ENCODE assay signal across 8 cellular contexts in genomic region chr6:28816909-28817807, GRCh38.
DNase-seq lines count a peak whose midpoint lies in the region; ATAC-seq and TF ChIP-seq lines count a peak whose summit lies in the region.

No MANE protein-coding gene starts in this region.

- peaks cover 3% of the 10 kb centered on the region for H3K9me3 Mint-ChIP-seq in activated naive CD4-positive, alpha-beta T cell treated with anti-CD3 and anti-CD28 coated beads for 36 hours
- H3K9me3 Mint-ChIP-seq in activated naive CD8-positive, alpha-beta T cell treated with anti-CD3 and anti-CD28 coated beads, Interleukin-2, amount 10 ng/mL, durations not matched to agents 7 days and 5 days = peaks cover 5% of the 10 kb centered on the region

- intact Hi-C loops in activated naive CD4-positive, alpha-beta T cell treated with anti-CD3 and anti-CD28 coated beads for 36 hours (cut with micrococcal nuclease) = loop anchor here (5.0 kb wide), 1 partner anchor 80 kb away; no protein-coding TSS in a partner anchor
- intact Hi-C loops in heart left ventricle (cut with DNase I) = no loop called here

- peak overlapping the region; percentile 67 for H3K4me2 ChIP-seq in osteoblast (ENCODE audit: insufficient read depth, low read length)

- peaks cover 3% of the 10 kb centered on the region for H3K36me3 Mint-ChIP-seq in activated naive CD4-positive, alpha-beta T cell treated with anti-CD3 and anti-CD28 coated beads for 36 hours (ENCODE audit: low read depth)
- peaks cover 5% of the 10 kb centered on the region for H3K36me3 Mint-ChIP-seq in activated naive CD8-positive, alpha-beta T cell treated with anti-CD3 and anti-CD28 coated beads, Interleukin-2, amount 10 ng/mL, durations not matched to agents 7 days and 5 days

- H2AFZ ChIP-seq in osteoblast (ENCODE audit: low read length) = no peak overlapping the region

- no peak for TF ChIP-seq POLR2A in heart left ventricle (IDR thresholded peaks at IDR 0.05)

- TF ChIP-seq CTCF in osteoblast (IDR thresholded peaks at IDR 0.05; ENCODE audit: extremely low read depth, low read depth, low read length) (no peak), heart left ventricle (IDR thresholded peaks at IDR 0.05) (no peak)

- peak overlapping the region; percentile 53 for H3K27ac Mint-ChIP-seq in activated naive CD4-positive, alpha-beta T cell treated with anti-CD3 and anti-CD28 coated beads for 36 hours
- no peak overlapping the region for H3K27ac Mint-ChIP-seq in activated naive CD8-positive, alpha-beta T cell treated with anti-CD3 and anti-CD28 coated beads, Interleukin-2, amount 10 ng/mL, durations not matched to agents 7 days and 5 days

- peaks cover 72% of the 10 kb centered on the region for H3K27me3 Mint-ChIP-seq in activated naive CD4-positive, alpha-beta T cell treated with anti-CD3 and anti-CD28 coated beads for 36 hours (ENCODE audit: low read depth)
- H3K27me3 Mint-ChIP-seq in activated naive CD8-positive, alpha-beta T cell treated with anti-CD3 and anti-CD28 coated beads, Interleukin-2, amount 10 ng/mL, durations not matched to agents 7 days and 5 days = peaks cover 83% of the 10 kb centered on the region

- peaks cover 15% of the 10 kb centered on the region for H3K4me1 Mint-ChIP-seq in activated naive CD4-positive, alpha-beta T cell treated with anti-CD3 and anti-CD28 coated beads for 36 hours (ENCODE audit: low read depth)
- H3K4me1 Mint-ChIP-seq in activated naive CD8-positive, alpha-beta T cell treated with anti-CD3 and anti-CD28 coated beads, Interleukin-2, amount 10 ng/mL, durations not matched to agents 7 days and 5 days = peaks cover 13% of the 10 kb centered on the region

- H3K27ac ChIP-seq in osteoblast (ENCODE audit: low read depth, low read length) (no peak overlapping the region), heart left ventricle (no peak overlapping the region)

- no peak for ATAC-seq in activated naive CD8-positive, alpha-beta T cell treated with anti-CD3 and anti-CD28 coated beads, Interleukin-2, amount 10 ng/mL, durations not matched to agents 7 days and 5 days (ENCODE audit: low read depth)
- ATAC-seq in heart left ventricle = no peak
- no peak for ATAC-seq in GM21619 (IDR thresholded peaks at IDR 0.05; ENCODE audit: unreplicated experiment)

- H3K36me3 ChIP-seq in osteoblast (ENCODE audit: insufficient read depth, low read length) (no peaks in the 10 kb centered on the region), heart left ventricle (no peaks in the 10 kb centered on the region)

- H3K79me2 ChIP-seq in osteoblast (ENCODE audit: insufficient read depth, low read length) = no peaks in the 10 kb centered on the region

- no peaks in the 10 kb centered on the region for H4K20me1 ChIP-seq in osteoblast (ENCODE audit: insufficient read depth, low read length)

- POLR2A ChIA-PET in activated naive CD8-positive, alpha-beta T cell treated with anti-CD3 and anti-CD28 coated beads, Interleukin-2, amount 10 ng/mL, durations not matched to agents 7 days and 5 days (lab: Charles Lee) = no interaction called here

- H3K4me3 ChIP-seq in osteoblast (ENCODE audit: insufficient read depth, low read length) (peak overlapping the region; percentile 34), heart left ventricle (no peak overlapping the region)

- H3K9me3 ChIP-seq in osteoblast (ENCODE audit: low read depth, low read length) = no peaks in the 10 kb centered on the region
- H3K9me3 ChIP-seq in heart left ventricle = no peaks in the 10 kb centered on the region

- peak; percentile 50 for DNase-seq in activated naive CD4-positive, alpha-beta T cell treated with anti-CD3 and anti-CD28 coated beads for 36 hours
- no peak for DNase-seq in activated naive CD4-positive, alpha-beta T cell (lab: John Stamatoyannopoulos, UW)
- DNase-seq in NAMALWA (ENCODE audit: low spot score) (peak; percentile 81), osteoblast (ENCODE audit: insufficient read length, low spot score, missing footprints) (peak; percentile 74), GF-D8 (lab: John Stamatoyannopoulos, UW) (no peak), heart left ventricle (no peak)
- DNase-seq in activated naive CD8-positive, alpha-beta T cell treated with anti-CD3 and anti-CD28 coated beads, Interleukin-2, amount 10 ng/mL, durations not matched to agents 7 days and 5 days = no peak

- peaks cover 39% of the 10 kb centered on the region for H3K27me3 ChIP-seq in osteoblast (ENCODE audit: insufficient read depth, low read length)
- peaks cover 44 to 100% (median 87%) of the 10 kb centered on the region in 9 donors for H3K27me3 ChIP-seq in heart left ventricle

- CTCF ChIA-PET in activated naive CD4-positive, alpha-beta T cell treated with anti-CD3 and anti-CD28 coated beads for 36 hours (lab: Charles Lee) = no interaction called here

- WGBS in heart left ventricle, 4 donors = 4 to 5% (median 4%) methylated on average over 27 of the region's 27 CpGs

- peak overlapping the region; percentile 45 for H3K4me3 Mint-ChIP-seq in activated naive CD4-positive, alpha-beta T cell treated with anti-CD3 and anti-CD28 coated beads for 36 hours
- H3K4me3 Mint-ChIP-seq in activated naive CD8-positive, alpha-beta T cell treated with anti-CD3 and anti-CD28 coated beads, Interleukin-2, amount 10 ng/mL, durations not matched to agents 7 days and 5 days = peak overlapping the region; percentile 56

- H3K4me1 ChIP-seq in osteoblast (ENCODE audit: insufficient read depth, low read length) = peaks cover 6% of the 10 kb centered on the region
- H3K4me1 ChIP-seq in heart left ventricle = peaks cover 0 to 6% (median 0%) of the 10 kb centered on the region in 12 donors

Comparison
In these comparisons a context has a peak if more than half of its experiments do, and no peak if none do; other contexts are left out.
1. DNase-seq: peak in activated naive CD4-positive, alpha-beta T cell treated with anti-CD3 and anti-CD28 coated beads for 36 hours (single experiment), NAMALWA (single experiment) and osteoblast (single experiment); none in activated naive CD4-positive, alpha-beta T cell (0 of 4), activated naive CD8-positive, alpha-beta T cell treated with anti-CD3 and anti-CD28 coated beads, Interleukin-2, amount 10 ng/mL, durations not matched to agents 7 days and 5 days (single experiment), GF-D8 (single experiment) and heart left ventricle (0 of 5).